In the genomic region with DNA sequence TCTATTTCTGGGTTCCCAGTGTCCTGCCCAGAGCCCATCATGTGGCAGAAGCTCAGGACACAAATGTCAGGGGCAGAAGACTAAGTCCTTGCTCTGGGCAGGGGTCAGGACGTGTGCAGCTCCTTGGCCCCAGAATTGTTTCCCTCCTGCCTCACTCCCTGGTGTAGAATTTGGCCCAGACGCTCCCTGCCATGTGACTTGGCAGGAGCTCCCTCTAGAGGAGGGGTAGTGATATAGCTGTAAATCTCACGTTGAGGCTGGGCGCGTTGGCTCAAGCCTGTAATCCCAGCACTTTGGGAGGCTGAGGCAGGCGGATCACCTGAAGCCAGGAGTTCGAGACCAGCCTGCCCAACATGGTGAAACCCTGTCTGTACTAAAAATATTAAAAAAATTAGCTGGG, we compare ENCODE assay signal across 11 cellular contexts.
A peak's percentile ranks its signal among the peaks of the same experiment; 100 is the strongest.
DNase-seq lines count a peak whose midpoint lies in the region; ATAC-seq and TF ChIP-seq lines count a peak whose summit lies in the region.
"Had no signal": no experiment of that assay in that cellular context is flagged by ENCODE, and none has a peak within 500 bp of the region (broad histone marks: within the 10 kb centered on the region; RNA-seq: fewer than 3 reads in every experiment).

No MANE protein-coding gene starts in this region.

- in situ Hi-C loops in ACHN (cut with HindIII; ENCODE audit: low pct_ligation_motif_present, low pct_unique_long_range_greater_than_20kb, low sequenced_read_pairs) = no loop called here

- H3F3A ChIP-seq in PC-9 (ENCODE audit: insufficient read depth, low read depth) = no peaks in the 10 kb centered on the region

- ATAC-seq in foreskin keratinocyte (peak; percentile 35), HG02588 (IDR thresholded peaks at IDR 0.05; ENCODE audit: unreplicated experiment) (no peak), GM18861 (IDR thresholded peaks at IDR 0.05; ENCODE audit: unreplicated experiment) (no peak)

- POLR2A ChIA-PET in PC-9 (lab: Charles Lee; ENCODE audit: unreplicated experiment) = no interaction called here

- CTCF ChIA-PET in PC-9 (lab: Charles Lee) = interaction anchor here (0.6 to 1.1 kb wide), 2 partner anchors 47 to 327 kb away, joined by 3 to 5 read pairs; no protein-coding TSS in a partner anchor

- H3K27ac ChIP-seq in BLaER1 (0 out of 2 replicates have a peak overlapping the region, but pooled peaks have one; percentile 23), PC-9 (no peak overlapping the region), foreskin keratinocyte (no peak overlapping the region), dorsolateral prefrontal cortex (no peak overlapping the region)

- no peaks in the 10 kb centered on the region for H3K79me2 ChIP-seq in PC-9 (ENCODE audit: low read depth)

- no peaks in the 10 kb centered on the region for H4K20me1 ChIP-seq in BLaER1
- H4K20me1 ChIP-seq in PC-9 (ENCODE audit: insufficient read depth) = no peaks in the 10 kb centered on the region

- H3K9ac ChIP-seq in BLaER1 = no peak overlapping the region

- peak overlapping the region; percentile 76 for H3K4me2 ChIP-seq in BLaER1
- no peak overlapping the region for H3K4me2 ChIP-seq in PC-9

- H3K36me3 ChIP-seq in BLaER1 (no peaks in the 10 kb centered on the region), PC-9 (ENCODE audit: low read depth) (no peaks in the 10 kb centered on the region)

- H3K27me3 ChIP-seq in BLaER1 = no peaks in the 10 kb centered on the region
- H3K27me3 ChIP-seq in PC-9 (ENCODE audit: insufficient read depth, low read depth) = peaks cover 7% of the 10 kb centered on the region
- H3K27me3 ChIP-seq in foreskin keratinocyte = peaks cover 3% of the 10 kb centered on the region
- no peaks in the 10 kb centered on the region for H3K27me3 ChIP-seq in dorsolateral prefrontal cortex

- intact Hi-C loops in PC-9 (cut with micrococcal nuclease; ENCODE audit: unreplicated experiment) = no loop called here
- intact Hi-C loops in dorsolateral prefrontal cortex (cut with DNase I) = no loop called here

- H3K9me3 ChIP-seq in BLaER1 (no peaks in the 10 kb centered on the region), PC-9 (ENCODE audit: insufficient read depth, low read depth) (no peaks in the 10 kb centered on the region)

- H3K4me1 ChIP-seq in BLaER1 (peaks cover 60% of the 10 kb centered on the region), PC-9 (replicated peaks; ENCODE audit: insufficient read depth) (no peaks in the 10 kb centered on the region), foreskin keratinocyte (no peaks in the 10 kb centered on the region)

- H3K4me3 ChIP-seq in BLaER1 (no peak overlapping the region), GM12865 (ENCODE audit: low read depth, low read length) (no peak overlapping the region), PC-9 (no peak overlapping the region), dorsolateral prefrontal cortex (no peak overlapping the region)

- no TSS peak for BruUV-seq in PC-9 (replicated peaks; lab: Mats Ljungman, UMichigan)

- peak; percentile 18 for DNase-seq in GM12865 (ENCODE audit: low read depth)
- DNase-seq in PC-9 = no peak
- DNase-seq in foreskin keratinocyte = no peak
- no peak for DNase-seq in ACHN
- DNase-seq in dorsolateral prefrontal cortex = no peak
- DNase-seq: hypothalamus, NCI-H774, nucleus accumbens had no signal

- peak; percentile 33 for TF ChIP-seq CTCF in GM12865 (IDR thresholded peaks at IDR 0.05; ENCODE audit: insufficient read depth, low read depth, low read length, missing control alignments)
- TF ChIP-seq CTCF in PC-9 (conservative IDR thresholded peaks at IDR 0.05) = peak; percentile 64
- TF ChIP-seq CTCF in foreskin keratinocyte (conservative IDR thresholded peaks at IDR 0.05) = peak; percentile 76
- TF ChIP-seq CTCF in dorsolateral prefrontal cortex (IDR thresholded peaks at IDR 0.05 in 54 of 56, conservative IDR thresholded peaks at IDR 0.05 in 2 of 56; ENCODE audit: low read depth in 1 of 56, partially characterized antibody in 56 of 56) = peak in 1 of 56 donors; percentile 14

- H2AFZ ChIP-seq in PC-9 = no peak overlapping the region

- H3K9me2 ChIP-seq in PC-9 (ENCODE audit: insufficient read depth) = no peaks in the 10 kb centered on the region
